In the genomic region with DNA sequence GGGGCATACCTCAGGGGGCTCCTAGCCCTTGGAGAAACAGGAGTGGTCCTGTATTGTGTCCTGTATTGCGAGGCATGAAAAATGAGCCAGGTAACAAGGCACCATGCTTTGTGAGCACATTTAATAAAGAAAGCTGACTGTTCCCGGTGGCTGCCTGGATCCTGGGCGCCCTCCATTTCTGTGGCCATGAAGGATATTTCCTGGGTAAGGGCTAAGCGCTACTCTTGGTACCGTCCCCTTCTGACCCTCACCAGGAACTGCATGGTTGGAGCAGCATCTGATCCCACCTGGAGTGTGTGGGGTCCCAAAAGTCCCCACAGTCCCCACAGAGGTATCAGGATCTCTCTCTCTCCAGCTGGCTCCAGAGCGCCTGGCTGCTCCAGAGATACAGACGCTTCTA, we compare ENCODE assay signal across 18 cellular contexts.
A peak's percentile ranks its signal among the peaks of the same experiment; 100 is the strongest.
DNase-seq lines count a peak whose midpoint lies in the region; ATAC-seq and TF ChIP-seq lines count a peak whose summit lies in the region.
"Had no signal": no experiment of that assay in that cellular context is flagged by ENCODE, and none has a peak within 500 bp of the region (broad histone marks: within the 10 kb centered on the region; RNA-seq: fewer than 3 reads in every experiment).

No MANE protein-coding gene starts in this region.

- H3K27me3 Mint-ChIP-seq in HFFc6 (ENCODE audit: insufficient read depth), result peaks cover 32% of the 10 kb centered on the region

- peaks cover 59% of the 10 kb centered on the region for H3K4me1 Mint-ChIP-seq in HFFc6 (ENCODE audit: low read depth)

- DNase-seq in cardiac septum (ENCODE audit: low spot score) (peak; percentile 65), heart right ventricle (no peak), HFFc6 (no peak), hepatic stellate cell (ENCODE audit: low spot score) (peak; percentile 1), globus pallidus (ENCODE audit: low spot score) (no peak), NCI-H187 (lab: John Stamatoyannopoulos, UW) (no peak)
- no peak for DNase-seq in stimulated activated CD4-positive, alpha-beta T cell treated with anti-CD3 and anti-CD28 coated beads, Interleukin-4, amount 100 ng/mL, for 4 hours
- DNase-seq: DMS79, MG63, NCI-H1694 treated with DMSO at 0.1 percent for 48 hours, NCI-H226, NCI-H510A treated with DMSO at 0.1 percent for 48 hours, NCI-H748 treated with DMSO at 0.1 percent for 48 hours, SHP77 treated with DMSO at 0.1 percent for 48 hours had no signal

- H3K4me1 ChIP-seq in heart right ventricle, result no peaks in the 10 kb centered on the region

- WGBS in heart right ventricle, 2 donors, result 83 to 88% methylated on average over 7 of the region's 7 CpGs

- peak overlapping the region; percentile 93 for H3K27ac Mint-ChIP-seq in HFFc6

- TF ChIP-seq CTCF in heart right ventricle (IDR thresholded peaks at IDR 0.05), result no peak
- TF ChIP-seq CTCF in HFFc6 (IDR thresholded peaks at IDR 0.05), result no peak

- intact Hi-C loops in cardiac septum (cut with DNase I), result no loop called here
- intact Hi-C loops in heart right ventricle (cut with DNase I), result loop anchor here in 2 of 10 donors (10.0 kb wide), 1 partner anchor 59 kb away; no protein-coding TSS in a partner anchor

- H3K36me3 ChIP-seq in heart right ventricle, result peaks cover 0 to 19% (median 0%) of the 10 kb centered on the region in 9 donors
- H3K36me3 ChIP-seq: BE2C had no signal

- H3K27ac ChIP-seq in heart right ventricle, result no peak overlapping the region
- H3K27ac ChIP-seq: RWPE1, SK-N-MC had no signal

- H3K9me3 ChIP-seq in heart right ventricle, result no peaks in the 10 kb centered on the region
- H3K9me3 ChIP-seq: BE2C, MG63 had no signal

- H3K36me3 Mint-ChIP-seq in HFFc6 (ENCODE audit: low read depth), result peaks cover 48% of the 10 kb centered on the region

- H3K4me3 Mint-ChIP-seq in HFFc6, result no peak overlapping the region
- H3K4me3 Mint-ChIP-seq: H9 had no signal

- peaks cover 4% of the 10 kb centered on the region; the same call in 1 of the 2 replicates for H3K9me3 Mint-ChIP-seq in HFFc6
- H3K9me3 Mint-ChIP-seq: H9 had no signal

- H3K27me3 ChIP-seq in heart right ventricle, result no peaks in the 10 kb centered on the region
- H3K27me3 ChIP-seq: BE2C, MG63 had no signal

- no peak overlapping the region for H3K4me3 ChIP-seq in heart right ventricle
- H3K4me3 ChIP-seq: MG63, SK-N-MC had no signal

- ATAC-seq in heart right ventricle, result no peak

Comparison
In these comparisons a context has a peak if more than half of its experiments do, and no peak if none do; other contexts are left out.
1. DNase-seq: peak in cardiac septum (single experiment) and hepatic stellate cell (single experiment); none in heart right ventricle (0 of 2), HFFc6 (single experiment), globus pallidus (single experiment), NCI-H187 (0 of 2) and stimulated activated CD4-positive, alpha-beta T cell treated with anti-CD3 and anti-CD28 coated beads, Interleukin-4, amount 100 ng/mL, for 4 hours (0 of 2).